In genomic region chr1:197024460-197024859, GRCh38 we compare ENCODE assay signal across 19 cellular contexts. TPM values are rescaled to one million over a fixed set of nuclear protein-coding genes. Genes with fewer than 3 reads are reported as not detected.
"Had no signal": no experiment of that assay in that cellular context is flagged by ENCODE, and none has a peak within 500 bp of the region (broad histone marks: within the 10 kb centered on the region; RNA-seq: fewer than 3 reads in every experiment).

No MANE protein-coding gene starts in this region.

- H3K36me3 Mint-ChIP-seq: activated naive CD8-positive, alpha-beta T cell treated with anti-CD3 and anti-CD28 coated beads, Interleukin-2, amount 10 ng/mL, durations not matched to agents 7 days and 5 days; natural killer cell treated with Interleukin-12 subunit alpha and Interleukin-12 subunit beta and Interleukin-15 and Interleukin-18, amount 100 ng/mL, for 72 hours had no signal

- H3K4me1 Mint-ChIP-seq: activated naive CD8-positive, alpha-beta T cell treated with anti-CD3 and anti-CD28 coated beads, Interleukin-2, amount 10 ng/mL, durations not matched to agents 7 days and 5 days had no signal

- H3K27me3 Mint-ChIP-seq: activated CD8-positive, alpha-beta T cell treated with anti-CD3 and anti-CD28 coated beads for 36 hours; activated naive CD8-positive, alpha-beta T cell treated with anti-CD3 and anti-CD28 coated beads, Interleukin-2, amount 10 ng/mL, durations not matched to agents 7 days and 5 days; natural killer cell treated with Interleukin-12 subunit alpha and Interleukin-12 subunit beta and Interleukin-15 and Interleukin-18, amount 100 ng/mL, for 72 hours had no signal

- H3K27me3 ChIP-seq: cardiac muscle cell had no signal

- H3K36me3 ChIP-seq: cardiac muscle cell had no signal

- H3K9me3 Mint-ChIP-seq: activated CD8-positive, alpha-beta T cell treated with anti-CD3 and anti-CD28 coated beads for 36 hours had no signal

- H3K27ac Mint-ChIP-seq: activated CD8-positive, alpha-beta T cell treated with anti-CD3 and anti-CD28 coated beads for 36 hours; activated naive CD8-positive, alpha-beta T cell treated with anti-CD3 and anti-CD28 coated beads, Interleukin-2, amount 10 ng/mL, durations not matched to agents 7 days and 5 days; natural killer cell treated with Interleukin-12 subunit alpha and Interleukin-12 subunit beta and Interleukin-15 and Interleukin-18, amount 100 ng/mL, for 72 hours; WTC11 had no signal

- H3K27ac ChIP-seq: cardiac muscle cell had no signal

- DNase-seq: activated CD4-positive, alpha-beta T cell treated with anti-CD3 and anti-CD28 coated beads for 4 hours; activated CD8-positive, alpha-beta memory T cell treated with anti-CD3 and anti-CD28 coated beads, Interleukin-2, amount 50 U/mL, for 4 hours; activated CD8-positive, alpha-beta T cell treated with anti-CD3 and anti-CD28 coated beads for 36 hours; activated naive CD8-positive, alpha-beta T cell treated with anti-CD3 and anti-CD28 coated beads, Interleukin-2, amount 10 ng/mL, durations not matched to agents 7 days and 5 days; aorta; foreskin melanocyte; posterior cingulate gyrus; retina; small intestine; stimulated activated CD4-positive, alpha-beta T cell treated with anti-CD3 and anti-CD28 coated beads, Interleukin-4, amount 100 ng/mL, for 24 hours; stimulated activated naive CD4-positive, alpha-beta T cell treated with Interleukin-2 at 50 U/mL for 16 hours; T-helper 2 cell; trophoblast cell had no signal

- H3K4me3 Mint-ChIP-seq: activated CD8-positive, alpha-beta T cell treated with anti-CD3 and anti-CD28 coated beads for 36 hours; activated naive CD8-positive, alpha-beta T cell treated with anti-CD3 and anti-CD28 coated beads, Interleukin-2, amount 10 ng/mL, durations not matched to agents 7 days and 5 days; natural killer cell treated with Interleukin-12 subunit alpha and Interleukin-12 subunit beta and Interleukin-15 and Interleukin-18, amount 100 ng/mL, for 72 hours; WTC11 had no signal

- H3K4me3 ChIP-seq: cardiac muscle cell had no signal

- ATAC-seq: activated CD8-positive, alpha-beta T cell treated with anti-CD3 and anti-CD28 coated beads for 36 hours; natural killer cell treated with Interleukin-12 subunit alpha and Interleukin-12 subunit beta and Interleukin-15 and Interleukin-18, amount 100 ng/mL, for 72 hours; WTC11 had no signal

RNA-seq across cellular contexts. Expression of gene F13B, which starts 42.6 kb away (rescaled TPM):
- total RNA-seq: activated CD8-positive, alpha-beta T cell treated with anti-CD3 and anti-CD28 coated beads for 36 hours; activated naive CD8-positive, alpha-beta T cell treated with anti-CD3 and anti-CD28 coated beads, Interleukin-2, amount 10 ng/mL, durations not matched to agents 7 days and 5 days; aorta; cardiac muscle cell; lower leg skin; mesenteric fat pad; natural killer cell treated with Interleukin-12 subunit alpha and Interleukin-12 subunit beta and Interleukin-15 and Interleukin-18, amount 100 ng/mL, for 72 hours; WTC11 had no signal
- polyA plus RNA-seq: aorta, cardiac muscle cell, esophagus had no signal

RNA-seq across cellular contexts. Expression of gene CFHR5, which starts 47.1 kb away (rescaled TPM):
- total RNA-seq: activated CD8-positive, alpha-beta T cell treated with anti-CD3 and anti-CD28 coated beads for 36 hours; activated naive CD8-positive, alpha-beta T cell treated with anti-CD3 and anti-CD28 coated beads, Interleukin-2, amount 10 ng/mL, durations not matched to agents 7 days and 5 days; aorta; lower leg skin; mesenteric fat pad; natural killer cell treated with Interleukin-12 subunit alpha and Interleukin-12 subunit beta and Interleukin-15 and Interleukin-18, amount 100 ng/mL, for 72 hours; WTC11 had no signal
- polyA plus RNA-seq: aorta, cardiac muscle cell, esophagus, small intestine had no signal
